ENCODE assay signal across 8 cellular contexts in the genomic region with DNA sequence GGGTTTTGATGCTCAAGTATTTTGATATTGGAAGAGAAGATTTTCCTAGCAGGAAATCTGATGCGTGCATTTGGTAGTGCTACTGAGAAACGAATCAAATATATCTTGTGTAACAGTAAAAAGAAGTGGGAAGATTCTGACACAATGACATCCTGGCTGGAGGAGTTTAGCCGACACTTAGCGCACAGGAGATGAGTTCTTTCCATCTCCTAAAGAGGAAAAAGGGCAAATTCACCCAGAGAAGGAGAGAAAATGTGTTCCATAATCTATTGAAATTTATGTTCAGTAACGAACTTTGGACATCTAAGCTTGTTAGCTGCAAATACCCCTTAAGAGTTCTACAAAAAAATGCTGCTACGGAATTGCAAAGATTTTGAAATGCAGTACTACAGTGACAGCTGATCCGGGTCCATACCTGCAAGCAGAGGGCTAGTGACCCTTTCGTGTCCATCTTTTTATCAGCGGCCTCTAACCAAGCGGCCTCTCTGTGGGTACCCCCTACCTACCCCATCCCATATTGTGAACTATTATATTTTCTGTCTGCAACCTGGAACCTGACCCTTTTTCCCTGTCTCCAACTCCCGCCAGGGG. TPM values are rescaled to one million over a fixed set of nuclear protein-coding genes. Genes with fewer than 3 reads are reported as not detected.
A peak's percentile ranks its signal among the peaks of the same experiment; 100 is the strongest.
DNase-seq lines count a peak whose midpoint lies in the region; ATAC-seq and TF ChIP-seq lines count a peak whose summit lies in the region.

No MANE protein-coding gene starts in this region.

- H3K27ac ChIP-seq in right atrium auricular region (peak overlapping the region in 1 of 2 donors; percentile 80), vagina (peak overlapping the region; percentile 88)

- no peak for ATAC-seq in Right ventricle myocardium superior (ENCODE audit: poor library complexity)
- no peak for ATAC-seq in HG02970 (IDR thresholded peaks at IDR 0.05; ENCODE audit: low FRiP score, unreplicated experiment)

- peaks cover 24% of the 10 kb centered on the region for H3K36me3 Mint-ChIP-seq in MCF 10A (ENCODE audit: insufficient read depth, unreplicated experiment)
- H3K36me3 Mint-ChIP-seq in mesothelial cell of epicardium = peaks cover 4% of the 10 kb centered on the region

- H3K4me1 Mint-ChIP-seq in MCF 10A (ENCODE audit: insufficient read depth, unreplicated experiment) (peaks cover 18% of the 10 kb centered on the region), mesothelial cell of epicardium (peaks cover 18% of the 10 kb centered on the region)

- H3K4me3 ChIP-seq in right atrium auricular region = peak overlapping the region; percentile 76 to 78
- H3K4me3 ChIP-seq in vagina = peak overlapping the region; percentile 71 to 83

- CTCF ChIA-PET in MCF 10A (lab: Yijun Ruan, JAX) = interaction anchor here (0.6 to 17.5 kb wide), 9 partner anchors 10 to 553 kb away, joined by 3 to 407 read pairs (median 5); no protein-coding TSS in a partner anchor

- DNase-seq in right atrium auricular region (ENCODE audit: low spot score) = no peak
- DNase-seq in Right ventricle myocardium superior = no peak
- no peak for DNase-seq in MCF 10A (ENCODE audit: unreplicated experiment)
- no peak for DNase-seq in mesothelial cell of epicardium (ENCODE audit: low spot score in 2 of 2, unreplicated experiment in 2 of 2)
- no peak for DNase-seq in vagina (ENCODE audit: extremely low spot score in 2 of 2)
- no peak for DNase-seq in dedifferentiated amniotic fluid mesenchymal stem cell (ENCODE audit: extremely low spot score)
- DNase-seq in kidney tubule cell (ENCODE audit: low spot score) = no peak

- no TSS peak for BruUV-seq in MCF 10A (replicated peaks; lab: Mats Ljungman, UMichigan)

- POLR2A ChIA-PET in MCF 10A (lab: Yijun Ruan, JAX) = interaction anchor here (0.6 to 2.3 kb wide), 15 partner anchors 8 to 611 kb away, joined by 3 to 11 read pairs (median 4); a partner anchor contains a TSS

- H3K36me3 ChIP-seq in right atrium auricular region = peaks cover 7% of the 10 kb centered on the region
- peaks cover 0 to 18% of the 10 kb centered on the region in 2 donors for H3K36me3 ChIP-seq in vagina

- intact Hi-C loops in Right ventricle myocardium superior (cut with DNase I) (no loop called here), MCF 10A (cut with micrococcal nuclease) (loop anchor here (2.0 to 10.0 kb wide), 2 partner anchors 554 to 1162 kb away; no protein-coding TSS in a partner anchor), vagina (cut with DNase I) (loop anchor here (5.0 kb wide), 1 partner anchor 65 kb away; no protein-coding TSS in a partner anchor)

- TF ChIP-seq POLR2A in vagina (IDR thresholded peaks at IDR 0.05) = no peak

- H3K9me3 ChIP-seq in right atrium auricular region = no peaks in the 10 kb centered on the region
- H3K9me3 ChIP-seq in vagina = no peaks in the 10 kb centered on the region

- H3K27ac Mint-ChIP-seq in MCF 10A (ENCODE audit: low read depth, unreplicated experiment) (no peak overlapping the region), mesothelial cell of epicardium (peak overlapping the region; percentile 66)

- no peak for TF ChIP-seq CTCF in right atrium auricular region (IDR thresholded peaks at IDR 0.05)
- no peak for TF ChIP-seq CTCF in MCF 10A (IDR thresholded peaks at IDR 0.05; ENCODE audit: unreplicated experiment)
- TF ChIP-seq CTCF in mesothelial cell of epicardium (IDR thresholded peaks at IDR 0.05; ENCODE audit: unreplicated experiment) = no peak
- no peak for TF ChIP-seq CTCF in vagina (IDR thresholded peaks at IDR 0.05)

- H3K4me1 ChIP-seq in right atrium auricular region (peaks cover 0 to 19% of the 10 kb centered on the region in 2 donors), vagina (peaks cover 25% of the 10 kb centered on the region)

- no peaks in the 10 kb centered on the region for H3K27me3 Mint-ChIP-seq in MCF 10A (ENCODE audit: insufficient read depth, unreplicated experiment)
- no peaks in the 10 kb centered on the region for H3K27me3 Mint-ChIP-seq in mesothelial cell of epicardium (ENCODE audit: low read depth)

- H3K4me3 Mint-ChIP-seq in MCF 10A (ENCODE audit: unreplicated experiment) = peak overlapping the region; percentile 84
- peak overlapping the region; percentile 85 for H3K4me3 Mint-ChIP-seq in mesothelial cell of epicardium

- H3K9me3 Mint-ChIP-seq in MCF 10A (ENCODE audit: unreplicated experiment) = no peaks in the 10 kb centered on the region
- no peaks in the 10 kb centered on the region for H3K9me3 Mint-ChIP-seq in mesothelial cell of epicardium

- no peaks in the 10 kb centered on the region for H3K27me3 ChIP-seq in right atrium auricular region
- H3K27me3 ChIP-seq in vagina = no peaks in the 10 kb centered on the region

RNA-seq across cellular contexts. Expression of a gene that starts 1.0 kb away (rescaled TPM):
- total RNA-seq in right atrium auricular region (1 to 10 TPM; 7.8 to 9.1 TPM), Right ventricle myocardium superior (11.5 TPM), MCF 10A (2022) (10.8 and 11.2 TPM in 2 replicates), mesothelial cell of epicardium (17.9 to 20.8 TPM (median 18.4 TPM) in 3 replicates), vagina (21.4 TPM)
